Comparison of ENCODE assay signal across 1 cellular context in the genomic region with DNA sequence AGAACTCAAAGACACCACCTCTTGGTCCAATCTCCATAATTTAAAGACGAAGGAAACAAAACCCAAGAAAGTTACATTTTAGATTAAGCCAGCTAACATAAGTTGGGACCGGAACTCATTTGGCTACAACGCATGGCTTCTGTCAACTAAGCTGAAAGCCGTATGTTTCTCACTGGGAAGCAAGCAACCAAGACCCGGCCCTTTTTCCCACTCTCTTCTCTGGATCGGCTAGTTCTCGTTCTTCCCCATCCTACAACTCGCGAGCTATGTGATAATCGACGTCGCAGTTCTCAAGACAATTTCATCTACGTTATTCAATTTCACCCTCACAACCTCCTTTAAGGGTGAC.
A peak's percentile ranks its signal among the peaks of the same experiment; 100 is the strongest.
TF ChIP-seq lines count a peak whose summit lies in the region.

No MANE protein-coding gene starts in this region.

TF ChIP-seq in HepG2, 621 proteins besides CTCF, POLR2A, EP300 and RAD21 (continues in another document):
- TF ChIP-seq ZNF350 (CRISPR knock-in tag; IDR thresholded peaks at IDR 0.05; ENCODE audit: borderline replicate concordance, low read depth) (no peak), KDM4B (CRISPR knock-in tag; IDR thresholded peaks at IDR 0.05) (no peak), KAT2B (IDR thresholded peaks at IDR 0.05; ENCODE audit: borderline replicate concordance, low read depth, low read length) (no peak), ZNF816 (CRISPR knock-in tag; IDR thresholded peaks at IDR 0.05; ENCODE audit: borderline replicate concordance) (0 out of 2 replicates have a peak, but pooled peaks have one; percentile 3), ZNF3 (CRISPR knock-in tag; IDR thresholded peaks at IDR 0.05) (no peak), FOXA3 (CRISPR knock-in tag; IDR thresholded peaks at IDR 0.05) (no peak), SMAD3 (CRISPR knock-in tag; IDR thresholded peaks at IDR 0.05) (no peak), KLF13 (CRISPR knock-in tag; IDR thresholded peaks at IDR 0.05) (0 out of 2 replicates have a peak, but pooled peaks have one; percentile 10), HNF4A (CRISPR knock-in tag; IDR thresholded peaks at IDR 0.05) (no peak), ZNF431 (CRISPR knock-in tag; IDR thresholded peaks at IDR 0.05; ENCODE audit: borderline replicate concordance, low read depth) (no peak), ZBTB21 (CRISPR knock-in tag; IDR thresholded peaks at IDR 0.05) (no peak), SNAPC2 (CRISPR knock-in tag; IDR thresholded peaks at IDR 0.05) (no peak), EHMT2 (IDR thresholded peaks at IDR 0.05; ENCODE audit: borderline replicate concordance, low read depth, low read length) (no peak), MBD4 (IDR thresholded peaks at IDR 0.05; ENCODE audit: borderline replicate concordance, low read length) (no peak), ZNF124 (CRISPR knock-in tag; IDR thresholded peaks at IDR 0.05) (no peak), RFXAP (CRISPR knock-in tag; IDR thresholded peaks at IDR 0.05; ENCODE audit: borderline replicate concordance) (0 out of 2 replicates have a peak, but pooled peaks have one; percentile 4), ZBTB7A (CRISPR knock-in tag; IDR thresholded peaks at IDR 0.05) (no peak), THAP11 (CRISPR knock-in tag; IDR thresholded peaks at IDR 0.05) (no peak), SRY (CRISPR knock-in tag; IDR thresholded peaks at IDR 0.05) (no peak), ZNF138 (CRISPR knock-in tag; IDR thresholded peaks at IDR 0.05; ENCODE audit: low read depth) (0 out of 2 replicates have a peak, but pooled peaks have one; percentile 30), GATAD1 (CRISPR knock-in tag; IDR thresholded peaks at IDR 0.05) (no peak), CBX1 (IDR thresholded peaks at IDR 0.05; ENCODE audit: low read depth) (no peak), NKX3-1 (CRISPR knock-in tag; IDR thresholded peaks at IDR 0.05) (no peak), MATR3 (CRISPR knock-in tag; IDR thresholded peaks at IDR 0.05) (no peak), GZF1 (CRISPR knock-in tag; IDR thresholded peaks at IDR 0.05) (no peak), NR1H2 (CRISPR knock-in tag; IDR thresholded peaks at IDR 0.05; ENCODE audit: borderline replicate concordance, low read depth) (no peak), ZSCAN12 (CRISPR knock-in tag; IDR thresholded peaks at IDR 0.05) (no peak), NR2C2 (CRISPR knock-in tag; IDR thresholded peaks at IDR 0.05; ENCODE audit: borderline replicate concordance) (no peak), MIER3 (CRISPR knock-in tag; IDR thresholded peaks at IDR 0.05; ENCODE audit: borderline replicate concordance) (no peak), HHEX (CRISPR knock-in tag; IDR thresholded peaks at IDR 0.05) (no peak), ZNF747 (CRISPR knock-in tag; IDR thresholded peaks at IDR 0.05; ENCODE audit: borderline replicate concordance) (no peak), ZNF788 (CRISPR knock-in tag; IDR thresholded peaks at IDR 0.05; ENCODE audit: borderline replicate concordance) (0 out of 2 replicates have a peak, but pooled peaks have one; percentile 6), FOXJ3 (CRISPR knock-in tag; IDR thresholded peaks at IDR 0.05; ENCODE audit: borderline replicate concordance) (no peak), ZNF614 (CRISPR knock-in tag; IDR thresholded peaks at IDR 0.05; ENCODE audit: borderline replicate concordance) (no peak), KLF11 (CRISPR knock-in tag; IDR thresholded peaks at IDR 0.05) (no peak), ZNF333 (CRISPR knock-in tag; IDR thresholded peaks at IDR 0.05; ENCODE audit: borderline replicate concordance) (no peak), SIN3A (IDR thresholded peaks at IDR 0.05; ENCODE audit: borderline replicate concordance, low read depth, low read length) (peak; percentile 69; the same call in 1 of the 2 replicates), ZNF558 (CRISPR knock-in tag; IDR thresholded peaks at IDR 0.05; ENCODE audit: borderline replicate concordance) (0 out of 2 replicates have a peak, but pooled peaks have one; percentile 21), ISX (CRISPR knock-in tag; conservative IDR thresholded peaks at IDR 0.05) (no peak), ELF3 (CRISPR knock-in tag; IDR thresholded peaks at IDR 0.05) (no peak)
- TF ChIP-seq, protein P1, sequence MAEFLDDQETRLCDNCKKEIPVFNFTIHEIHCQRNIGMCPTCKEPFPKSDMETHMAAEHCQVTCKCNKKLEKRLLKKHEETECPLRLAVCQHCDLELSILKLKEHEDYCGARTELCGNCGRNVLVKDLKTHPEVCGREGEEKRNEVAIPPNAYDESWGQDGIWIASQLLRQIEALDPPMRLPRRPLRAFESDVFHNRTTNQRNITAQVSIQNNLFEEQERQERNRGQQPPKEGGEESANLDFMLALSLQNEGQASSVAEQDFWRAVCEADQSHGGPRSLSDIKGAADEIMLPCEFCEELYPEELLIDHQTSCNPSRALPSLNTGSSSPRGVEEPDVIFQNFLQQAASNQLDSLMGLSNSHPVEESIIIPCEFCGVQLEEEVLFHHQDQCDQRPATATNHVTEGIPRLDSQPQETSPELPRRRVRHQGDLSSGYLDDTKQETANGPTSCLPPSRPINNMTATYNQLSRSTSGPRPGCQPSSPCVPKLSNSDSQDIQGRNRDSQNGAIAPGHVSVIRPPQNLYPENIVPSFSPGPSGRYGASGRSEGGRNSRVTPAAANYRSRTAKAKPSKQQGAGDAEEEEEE (CRISPR knock-in tag; IDR thresholded peaks at IDR 0.05; ENCODE audit: borderline replicate concordance): no peak
- TF ChIP-seq, protein P2, sequence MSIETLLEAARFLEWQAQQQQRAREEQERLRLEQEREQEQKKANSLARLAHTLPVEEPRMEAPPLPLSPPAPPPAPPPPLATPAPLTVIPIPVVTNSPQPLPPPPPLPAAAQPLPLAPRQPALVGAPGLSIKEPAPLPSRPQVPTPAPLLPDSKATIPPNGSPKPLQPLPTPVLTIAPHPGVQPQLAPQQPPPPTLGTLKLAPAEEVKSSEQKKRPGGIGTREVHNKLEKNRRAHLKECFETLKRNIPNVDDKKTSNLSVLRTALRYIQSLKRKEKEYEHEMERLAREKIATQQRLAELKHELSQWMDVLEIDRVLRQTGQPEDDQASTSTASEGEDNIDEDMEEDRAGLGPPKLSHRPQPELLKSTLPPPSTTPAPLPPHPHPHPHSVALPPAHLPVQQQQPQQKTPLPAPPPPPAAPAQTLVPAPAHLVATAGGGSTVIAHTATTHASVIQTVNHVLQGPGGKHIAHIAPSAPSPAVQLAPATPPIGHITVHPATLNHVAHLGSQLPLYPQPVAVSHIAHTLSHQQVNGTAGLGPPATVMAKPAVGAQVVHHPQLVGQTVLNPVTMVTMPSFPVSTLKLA (IDR thresholded peaks at IDR 0.05): no peak
- TF ChIP-seq, protein P3, sequence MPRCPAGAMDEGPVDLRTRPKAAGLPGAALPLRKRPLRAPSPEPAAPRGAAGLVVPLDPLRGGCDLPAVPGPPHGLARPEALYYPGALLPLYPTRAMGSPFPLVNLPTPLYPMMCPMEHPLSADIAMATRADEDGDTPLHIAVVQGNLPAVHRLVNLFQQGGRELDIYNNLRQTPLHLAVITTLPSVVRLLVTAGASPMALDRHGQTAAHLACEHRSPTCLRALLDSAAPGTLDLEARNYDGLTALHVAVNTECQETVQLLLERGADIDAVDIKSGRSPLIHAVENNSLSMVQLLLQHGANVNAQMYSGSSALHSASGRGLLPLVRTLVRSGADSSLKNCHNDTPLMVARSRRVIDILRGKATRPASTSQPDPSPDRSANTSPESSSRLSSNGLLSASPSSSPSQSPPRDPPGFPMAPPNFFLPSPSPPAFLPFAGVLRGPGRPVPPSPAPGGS (CRISPR knock-in tag; IDR thresholded peaks at IDR 0.05): no peak
- TF ChIP-seq, protein P4, sequence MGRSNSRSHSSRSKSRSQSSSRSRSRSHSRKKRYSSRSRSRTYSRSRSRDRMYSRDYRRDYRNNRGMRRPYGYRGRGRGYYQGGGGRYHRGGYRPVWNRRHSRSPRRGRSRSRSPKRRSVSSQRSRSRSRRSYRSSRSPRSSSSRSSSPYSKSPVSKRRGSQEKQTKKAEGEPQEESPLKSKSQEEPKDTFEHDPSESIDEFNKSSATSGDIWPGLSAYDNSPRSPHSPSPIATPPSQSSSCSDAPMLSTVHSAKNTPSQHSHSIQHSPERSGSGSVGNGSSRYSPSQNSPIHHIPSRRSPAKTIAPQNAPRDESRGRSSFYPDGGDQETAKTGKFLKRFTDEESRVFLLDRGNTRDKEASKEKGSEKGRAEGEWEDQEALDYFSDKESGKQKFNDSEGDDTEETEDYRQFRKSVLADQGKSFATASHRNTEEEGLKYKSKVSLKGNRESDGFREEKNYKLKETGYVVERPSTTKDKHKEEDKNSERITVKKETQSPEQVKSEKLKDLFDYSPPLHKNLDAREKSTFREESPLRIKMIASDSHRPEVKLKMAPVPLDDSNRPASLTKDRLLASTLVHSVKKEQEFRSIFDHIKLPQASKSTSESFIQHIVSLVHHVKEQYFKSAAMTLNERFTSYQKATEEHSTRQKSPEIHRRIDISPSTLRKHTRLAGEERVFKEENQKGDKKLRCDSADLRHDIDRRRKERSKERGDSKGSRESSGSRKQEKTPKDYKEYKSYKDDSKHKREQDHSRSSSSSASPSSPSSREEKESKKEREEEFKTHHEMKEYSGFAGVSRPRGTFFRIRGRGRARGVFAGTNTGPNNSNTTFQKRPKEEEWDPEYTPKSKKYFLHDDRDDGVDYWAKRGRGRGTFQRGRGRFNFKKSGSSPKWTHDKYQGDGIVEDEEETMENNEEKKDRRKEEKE (IDR thresholded peaks at IDR 0.05): no peak
- TF ChIP-seq, protein P5, sequence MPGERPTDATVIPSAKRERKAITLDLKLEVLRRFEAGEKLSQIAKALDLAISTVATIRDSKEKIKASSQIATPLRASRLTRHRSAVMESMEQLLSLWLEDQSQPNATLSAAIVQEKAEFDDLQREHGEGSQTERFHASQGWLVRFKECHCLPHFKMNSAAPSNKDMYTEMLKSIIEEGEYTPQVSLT (CRISPR knock-in tag; IDR thresholded peaks at IDR 0.05; ENCODE audit: borderline replicate concordance, low read depth): no peak
- TF ChIP-seq, protein P6, sequence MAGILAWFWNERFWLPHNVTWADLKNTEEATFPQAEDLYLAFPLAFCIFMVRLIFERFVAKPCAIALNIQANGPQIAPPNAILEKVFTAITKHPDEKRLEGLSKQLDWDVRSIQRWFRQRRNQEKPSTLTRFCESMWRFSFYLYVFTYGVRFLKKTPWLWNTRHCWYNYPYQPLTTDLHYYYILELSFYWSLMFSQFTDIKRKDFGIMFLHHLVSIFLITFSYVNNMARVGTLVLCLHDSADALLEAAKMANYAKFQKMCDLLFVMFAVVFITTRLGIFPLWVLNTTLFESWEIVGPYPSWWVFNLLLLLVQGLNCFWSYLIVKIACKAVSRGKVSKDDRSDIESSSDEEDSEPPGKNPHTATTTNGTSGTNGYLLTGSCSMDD (CRISPR knock-in tag; IDR thresholded peaks at IDR 0.05): no peak
- TF ChIP-seq, protein P7, sequence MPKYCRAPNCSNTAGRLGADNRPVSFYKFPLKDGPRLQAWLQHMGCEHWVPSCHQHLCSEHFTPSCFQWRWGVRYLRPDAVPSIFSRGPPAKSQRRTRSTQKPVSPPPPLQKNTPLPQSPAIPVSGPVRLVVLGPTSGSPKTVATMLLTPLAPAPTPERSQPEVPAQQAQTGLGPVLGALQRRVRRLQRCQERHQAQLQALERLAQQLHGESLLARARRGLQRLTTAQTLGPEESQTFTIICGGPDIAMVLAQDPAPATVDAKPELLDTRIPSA (CRISPR knock-in tag; IDR thresholded peaks at IDR 0.05; ENCODE audit: borderline replicate concordance): no peak
- TF ChIP-seq, protein P8, sequence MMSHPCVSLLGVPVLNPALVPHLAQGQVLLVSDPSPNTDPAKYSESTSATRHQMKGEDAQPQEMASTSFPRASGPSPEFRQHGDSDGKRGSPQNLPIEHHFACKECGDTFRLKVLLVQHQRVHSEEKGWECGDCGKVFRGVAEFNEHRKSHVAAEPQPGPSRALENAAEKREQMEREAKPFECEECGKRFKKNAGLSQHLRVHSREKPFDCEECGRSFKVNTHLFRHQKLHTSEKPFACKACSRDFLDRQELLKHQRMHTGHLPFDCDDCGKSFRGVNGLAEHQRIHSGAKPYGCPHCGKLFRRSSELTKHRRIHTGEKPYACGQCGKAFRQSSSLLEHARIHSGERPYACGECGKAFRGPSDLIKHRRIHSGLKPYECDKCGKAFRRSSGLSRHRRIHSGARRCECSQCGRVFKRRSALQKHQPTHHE (CRISPR knock-in tag; IDR thresholded peaks at IDR 0.05; ENCODE audit: borderline replicate concordance): no peak
- TF ChIP-seq, protein P9, sequence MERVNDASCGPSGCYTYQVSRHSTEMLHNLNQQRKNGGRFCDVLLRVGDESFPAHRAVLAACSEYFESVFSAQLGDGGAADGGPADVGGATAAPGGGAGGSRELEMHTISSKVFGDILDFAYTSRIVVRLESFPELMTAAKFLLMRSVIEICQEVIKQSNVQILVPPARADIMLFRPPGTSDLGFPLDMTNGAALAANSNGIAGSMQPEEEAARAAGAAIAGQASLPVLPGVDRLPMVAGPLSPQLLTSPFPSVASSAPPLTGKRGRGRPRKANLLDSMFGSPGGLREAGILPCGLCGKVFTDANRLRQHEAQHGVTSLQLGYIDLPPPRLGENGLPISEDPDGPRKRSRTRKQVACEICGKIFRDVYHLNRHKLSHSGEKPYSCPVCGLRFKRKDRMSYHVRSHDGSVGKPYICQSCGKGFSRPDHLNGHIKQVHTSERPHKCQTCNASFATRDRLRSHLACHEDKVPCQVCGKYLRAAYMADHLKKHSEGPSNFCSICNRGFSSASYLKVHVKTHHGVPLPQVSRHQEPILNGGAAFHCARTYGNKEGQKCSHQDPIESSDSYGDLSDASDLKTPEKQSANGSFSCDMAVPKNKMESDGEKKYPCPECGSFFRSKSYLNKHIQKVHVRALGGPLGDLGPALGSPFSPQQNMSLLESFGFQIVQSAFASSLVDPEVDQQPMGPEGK (CRISPR knock-in tag; IDR thresholded peaks at IDR 0.05): no peak
- TF ChIP-seq, protein P10, sequence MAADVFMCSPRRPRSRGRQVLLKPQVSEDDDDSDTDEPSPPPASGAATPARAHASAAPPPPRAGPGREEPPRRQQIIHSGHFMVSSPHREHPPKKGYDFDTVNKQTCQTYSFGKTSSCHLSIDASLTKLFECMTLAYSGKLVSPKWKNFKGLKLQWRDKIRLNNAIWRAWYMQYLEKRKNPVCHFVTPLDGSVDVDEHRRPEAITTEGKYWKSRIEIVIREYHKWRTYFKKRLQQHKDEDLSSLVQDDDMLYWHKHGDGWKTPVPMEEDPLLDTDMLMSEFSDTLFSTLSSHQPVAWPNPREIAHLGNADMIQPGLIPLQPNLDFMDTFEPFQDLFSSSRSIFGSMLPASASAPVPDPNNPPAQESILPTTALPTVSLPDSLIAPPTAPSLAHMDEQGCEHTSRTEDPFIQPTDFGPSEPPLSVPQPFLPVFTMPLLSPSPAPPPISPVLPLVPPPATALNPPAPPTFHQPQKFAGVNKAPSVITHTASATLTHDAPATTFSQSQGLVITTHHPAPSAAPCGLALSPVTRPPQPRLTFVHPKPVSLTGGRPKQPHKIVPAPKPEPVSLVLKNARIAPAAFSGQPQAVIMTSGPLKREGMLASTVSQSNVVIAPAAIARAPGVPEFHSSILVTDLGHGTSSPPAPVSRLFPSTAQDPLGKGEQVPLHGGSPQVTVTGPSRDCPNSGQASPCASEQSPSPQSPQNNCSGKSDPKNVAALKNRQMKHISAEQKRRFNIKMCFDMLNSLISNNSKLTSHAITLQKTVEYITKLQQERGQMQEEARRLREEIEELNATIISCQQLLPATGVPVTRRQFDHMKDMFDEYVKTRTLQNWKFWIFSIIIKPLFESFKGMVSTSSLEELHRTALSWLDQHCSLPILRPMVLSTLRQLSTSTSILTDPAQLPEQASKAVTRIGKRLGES (CRISPR knock-in tag; IDR thresholded peaks at IDR 0.05; ENCODE audit: borderline replicate concordance): no peak
